Comparison of ENCODE assay signal across 8 cellular contexts in the genomic region with DNA sequence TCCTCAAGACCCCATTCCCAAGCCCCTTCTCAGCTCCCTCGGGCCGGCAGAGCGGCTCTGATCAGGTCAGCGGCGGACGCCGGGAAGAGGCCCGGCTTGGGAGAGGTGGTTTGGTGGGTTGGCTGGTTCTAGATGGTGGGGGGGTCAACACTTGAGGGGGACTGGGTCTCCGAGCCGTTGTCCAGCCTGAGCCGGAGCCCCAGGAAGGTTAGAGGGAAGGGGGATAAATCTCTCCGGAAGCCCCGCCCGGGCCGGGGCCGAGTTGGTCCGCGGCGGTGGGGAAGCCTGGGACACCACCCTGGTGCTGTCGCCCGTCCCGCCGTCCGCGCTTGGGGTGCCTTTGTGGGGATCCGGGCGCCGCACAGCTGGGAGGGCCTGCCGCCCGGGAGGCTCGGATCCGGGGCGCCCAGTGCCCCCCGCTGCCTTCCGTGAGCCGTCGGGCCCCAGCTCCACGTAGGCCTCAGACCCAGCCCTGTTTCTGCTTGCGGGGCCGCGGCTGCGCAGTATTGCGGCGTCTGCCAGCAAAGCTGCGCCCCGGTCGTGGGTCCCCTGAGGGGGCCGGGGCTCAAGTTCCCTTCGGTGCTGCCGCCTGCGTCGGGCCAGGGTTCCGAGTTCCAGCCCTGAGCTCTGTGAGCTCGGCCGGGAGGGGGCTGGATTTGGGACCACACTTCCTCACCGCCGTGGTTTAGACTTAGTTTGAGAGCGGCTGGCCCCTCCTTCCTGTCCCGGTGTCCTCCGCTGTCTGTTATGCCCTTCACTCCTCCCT. TPM values are rescaled to one million over a fixed set of nuclear protein-coding genes. Genes with fewer than 3 reads are reported as not detected.
DNase-seq lines count a peak whose midpoint lies in the region; ATAC-seq lines count a peak whose summit lies in the region.

No MANE protein-coding gene starts in this region.

- DNase-seq in T-helper 1 cell: peak; percentile 64 to 81 (median 73)
- peak; percentile 84 for DNase-seq in central memory CD4-positive, alpha-beta T cell
- peak; percentile 81 to 86 for DNase-seq in left colon
- peak; percentile 77 for DNase-seq in stimulated activated CD4-positive, alpha-beta T cell treated with anti-CD3 and anti-CD28 coated beads, Interleukin-4, amount 100 ng/mL, for 1 hour
- no peak for DNase-seq in NOMO-1 (lab: John Stamatoyannopoulos, UW; ENCODE audit: unreplicated experiment in 2 of 2)
- no peak for DNase-seq in NCI-H1092 treated with DMSO at 0.1 percent for 48 hours (lab: John Stamatoyannopoulos, UW)

- intact Hi-C loops in left colon (cut with DNase I, micrococcal nuclease): no loop called here

- ATAC-seq in GM18858 (IDR thresholded peaks at IDR 0.05; ENCODE audit: unreplicated experiment) (peak; percentile 28), HG03025 (IDR thresholded peaks at IDR 0.05; ENCODE audit: low FRiP score, unreplicated experiment) (peak; percentile 54), left colon (peak; percentile 69)

RNA-seq across cellular contexts. Expression of a gene that starts 0.6 kb away (rescaled TPM):
- total RNA-seq in left colon: 10 to 100 TPM; 11.4 to 13.1 TPM

RNA-seq across cellular contexts. Expression of a gene that starts 17.8 kb away (rescaled TPM):
- total RNA-seq in left colon: 1,000 to 10,000 TPM; 1,192 to 1,207 TPM

RNA-seq across cellular contexts. Expression of a gene that starts 38.4 kb away (rescaled TPM):
- 10 to 100 TPM; 21.5 to 32.0 TPM for total RNA-seq in left colon

RNA-seq across cellular contexts. Expression of a gene that starts 56.5 kb away (rescaled TPM):
- total RNA-seq in left colon: 10 to 100 TPM in 1 of 2 donors, 1 to 10 TPM in 1; 5.8 to 14.2 TPM

Comparison
In these comparisons a context has a peak if more than half of its experiments do, and no peak if none do; other contexts are left out.
1. DNase-seq: peak in T-helper 1 cell (5 of 5), central memory CD4-positive, alpha-beta T cell (single experiment), left colon (2 of 2) and stimulated activated CD4-positive, alpha-beta T cell treated with anti-CD3 and anti-CD28 coated beads, Interleukin-4, amount 100 ng/mL, for 1 hour (single experiment); none in NOMO-1 (0 of 2) and NCI-H1092 treated with DMSO at 0.1 percent for 48 hours (single experiment).
2. Peak in every context shown above with its lines, with median percentiles within 50 percentile points of each other: ATAC-seq.